17 cellular contexts compared by ENCODE assay signal in genomic region chr11:106161775-106162174, GRCh38.
DNase-seq lines count a peak whose midpoint lies in the region; ATAC-seq and TF ChIP-seq lines count a peak whose summit lies in the region.
"Had no signal": no experiment of that assay in that cellular context is flagged by ENCODE, and none has a peak within 500 bp of the region (broad histone marks: within the 10 kb centered on the region; RNA-seq: fewer than 3 reads in every experiment).

No MANE protein-coding gene starts in this region.

- H4K8ac ChIP-seq in mesenchymal stem cell (ENCODE audit: low read length) = no peak overlapping the region

- H3K36me3 ChIP-seq in Panc1 (ENCODE audit: control insufficient read depth, insufficient read depth, low read length) = no peaks in the 10 kb centered on the region
- H3K36me3 ChIP-seq in mesenchymal stem cell (ENCODE audit: control insufficient read depth in 1 of 2, insufficient read depth in 2 of 2, low read depth in 1 of 2, low read length in 2 of 2) = no peaks in the 10 kb centered on the region
- no peaks in the 10 kb centered on the region for H3K36me3 ChIP-seq in transverse colon
- no peaks in the 10 kb centered on the region for H3K36me3 ChIP-seq in endodermal cell (ENCODE audit: control insufficient read depth, insufficient read depth, low read length)
- H3K36me3 ChIP-seq: SJCRH30 had no signal

- no TSS peak for BruUV-seq in Panc1 (replicated peaks; lab: Mats Ljungman, UMichigan)

- no peak for TF ChIP-seq EP300 in transverse colon (IDR thresholded peaks at IDR 0.05; ENCODE audit: low read depth)

- H2AFZ ChIP-seq in mesenchymal stem cell (ENCODE audit: low read depth, low read length) = no peak overlapping the region

- DNase-seq in Panc1 (ENCODE audit: low read depth, low spot score) (no peak), mesenchymal stem cell (no peak), transverse colon (no peak), DMS153 treated with DMSO at 0.1 percent for 48 hours (lab: John Stamatoyannopoulos, UW; ENCODE audit: unreplicated experiment) (no peak), MV-4-11 (lab: John Stamatoyannopoulos, UW) (no peak), endodermal cell (no peak)
- DNase-seq: CD4-positive, CD25-positive, alpha-beta regulatory T cell; DMS79; KG1; NCI-H1105; NCI-H146; NCI-H2081; NCI-H2171; NCI-H524 treated with DMSO at 0.1 percent for 48 hours; NCI-H82; SJCRH30 had no signal

- no peaks in the 10 kb centered on the region for H3K79me1 ChIP-seq in mesenchymal stem cell (replicated peaks; ENCODE audit: low read length, poor library complexity, severe bottlenecking)

- H3K27me3 ChIP-seq in Panc1 (ENCODE audit: control insufficient read depth, insufficient read depth, low read length) (no peaks in the 10 kb centered on the region), mesenchymal stem cell (ENCODE audit: control insufficient read depth in 1 of 2, insufficient read depth in 1 of 2, low read length in 2 of 2) (no peaks in the 10 kb centered on the region), transverse colon (no peaks in the 10 kb centered on the region), endodermal cell (ENCODE audit: control insufficient read depth, insufficient read depth, low read length, poor library complexity, severe bottlenecking) (no peaks in the 10 kb centered on the region)
- H3K27me3 ChIP-seq: SJCRH30 had no signal

- CTCF ChIA-PET in Panc1 (lab: Charles Lee) = no interaction called here

- H3K27ac ChIP-seq in Panc1 (ENCODE audit: low read length) (peak overlapping the region; percentile 36; the same call in 1 of the 2 replicates), mesenchymal stem cell (ENCODE audit: low read length, poor library complexity, severe bottlenecking) (peak overlapping the region; percentile 52), transverse colon (peak overlapping the region in 3 of 4 donors; percentile 8 to 51 (median 17)), endodermal cell (ENCODE audit: low read depth, low read length) (no peak overlapping the region)
- H3K27ac ChIP-seq: SJCRH30 had no signal

- no peak overlapping the region for H2AK5ac ChIP-seq in mesenchymal stem cell (ENCODE audit: low read length, severe bottlenecking)

- TF ChIP-seq POLR2A in transverse colon (IDR thresholded peaks at IDR 0.05) = no peak

- WGBS in mesenchymal stem cell = 92% methylated on average over 1 of the region's 2 CpGs
- 74 to 75% methylated on average over 2 of the region's 2 CpGs for WGBS in transverse colon (ENCODE audit: low coverage in 1 of 2), 2 donors
- WGBS in endodermal cell (ENCODE audit: insufficient coverage in 1 of 2, insufficient read length in 1 of 2), 2 experiments = 89 to 100% methylated on average over 1 to 2 of the region's 2 CpGs

- H3K27ac Mint-ChIP-seq in endodermal cell = no peak overlapping the region
- H3K27ac Mint-ChIP-seq: CD4-positive, CD25-positive, alpha-beta regulatory T cell had no signal

- H3K14ac ChIP-seq in mesenchymal stem cell (ENCODE audit: low read length in 2 of 2) = no peak overlapping the region

- H3K18ac ChIP-seq in mesenchymal stem cell (ENCODE audit: low read depth in 1 of 2, low read length in 2 of 2) = no peak overlapping the region

- H3K9me3 ChIP-seq in Panc1 (ENCODE audit: control insufficient read depth, insufficient read depth, low read depth, low read length) = peaks cover 21% of the 10 kb centered on the region
- peaks cover 17% of the 10 kb centered on the region for H3K9me3 ChIP-seq in mesenchymal stem cell (ENCODE audit: control insufficient read depth, low read length)
- peaks cover 2 to 6% of the 10 kb centered on the region in 2 donors for H3K9me3 ChIP-seq in transverse colon
- H3K9me3 ChIP-seq in endodermal cell (ENCODE audit: control insufficient read depth, low read length) = peaks cover 39% of the 10 kb centered on the region
- H3K9me3 ChIP-seq: SJCRH30 had no signal

- no peak overlapping the region for H2BK12ac ChIP-seq in mesenchymal stem cell (ENCODE audit: low read length in 2 of 2)

- ATAC-seq in Panc1 (no peak), esophagus mucosa (peak; percentile 52)

- H3K9ac ChIP-seq in mesenchymal stem cell (ENCODE audit: low read length) (no peak overlapping the region), endodermal cell (ENCODE audit: extremely low read depth, low read length, poor library complexity, severe bottlenecking) (no peak overlapping the region)

- no peak overlapping the region for H3K4me2 ChIP-seq in mesenchymal stem cell (ENCODE audit: low read length, poor library complexity, severe bottlenecking)

- H3K4me3 Mint-ChIP-seq in endodermal cell = no peak overlapping the region
- H3K4me3 Mint-ChIP-seq: CD4-positive, CD25-positive, alpha-beta regulatory T cell had no signal

- H2BK120ac ChIP-seq in mesenchymal stem cell (ENCODE audit: low read depth, low read length) = no peak overlapping the region

- in situ Hi-C loops in Panc1 (cut with HindIII; ENCODE audit: low pct_unique_long_range_greater_than_20kb, low sequenced_read_pairs) (no loop called here), transverse colon (cut with MboI; ENCODE audit: low pct_ligation_motif_present in 1 of 4, low pct_unique_long_range_greater_than_20kb in 1 of 4, low sequenced_read_pairs in 3 of 4) (no loop called here)

- POLR2A ChIA-PET in Panc1 (lab: Charles Lee) = no interaction called here

- H3K4me1 Mint-ChIP-seq in endodermal cell = peaks cover 2% of the 10 kb centered on the region
- H3K4me1 Mint-ChIP-seq: CD4-positive, CD25-positive, alpha-beta regulatory T cell had no signal

- H3K9me3 Mint-ChIP-seq in endodermal cell = peaks cover 54% of the 10 kb centered on the region

- no peak overlapping the region for H3K4ac ChIP-seq in mesenchymal stem cell (ENCODE audit: low read depth in 1 of 2, low read length in 2 of 2)

- H2BK5ac ChIP-seq in mesenchymal stem cell (ENCODE audit: low read depth, low read length, poor library complexity, severe bottlenecking) = no peak overlapping the region

- peaks cover 2% of the 10 kb centered on the region for H3K27me3 Mint-ChIP-seq in endodermal cell (ENCODE audit: insufficient read depth)
- H3K27me3 Mint-ChIP-seq: CD4-positive, CD25-positive, alpha-beta regulatory T cell had no signal

- no peak overlapping the region for H4K91ac ChIP-seq in mesenchymal stem cell (ENCODE audit: low read length)

- no peak for TF ChIP-seq CTCF in Panc1 (IDR thresholded peaks at IDR 0.05)
- no peak for TF ChIP-seq CTCF in transverse colon (IDR thresholded peaks at IDR 0.05)
- TF ChIP-seq CTCF in endodermal cell (conservative IDR thresholded peaks at IDR 0.05) = no peak

- no peak overlapping the region for H2BK15ac ChIP-seq in mesenchymal stem cell (ENCODE audit: low read depth, poor library complexity, severe bottlenecking)

- intact Hi-C loops in Panc1 (cut with micrococcal nuclease; ENCODE audit: unreplicated experiment) = no loop called here
- intact Hi-C loops in transverse colon (cut with DNase I; ENCODE audit: low total_unique reads) = no loop called here

- H3K4me1 ChIP-seq in Panc1 (ENCODE audit: control insufficient read depth, insufficient read depth, low read length) (no peaks in the 10 kb centered on the region), mesenchymal stem cell (ENCODE audit: control insufficient read depth, insufficient read depth, low read depth, low read length) (no peaks in the 10 kb centered on the region), transverse colon (peaks cover 0 to 3% (median 0%) of the 10 kb centered on the region in 4 donors), endodermal cell (ENCODE audit: control insufficient read depth, insufficient read depth, low read length) (no peaks in the 10 kb centered on the region)
- H3K4me1 ChIP-seq: SJCRH30 had no signal

- no peaks in the 10 kb centered on the region for H3K36me3 Mint-ChIP-seq in endodermal cell (ENCODE audit: low read depth)
- H3K36me3 Mint-ChIP-seq: CD4-positive, CD25-positive, alpha-beta regulatory T cell had no signal

- H3K4me3 ChIP-seq in Panc1 (ENCODE audit: low read depth in 2 of 2, low read length in 2 of 2) (no peak overlapping the region), mesenchymal stem cell (ENCODE audit: insufficient read depth in 1 of 2, low read depth in 1 of 2, low read length in 2 of 2) (no peak overlapping the region), transverse colon (no peak overlapping the region), endodermal cell (ENCODE audit: low read length) (no peak overlapping the region)
- H3K4me3 ChIP-seq: SJCRH30 had no signal

- no peak overlapping the region for H3K23ac ChIP-seq in mesenchymal stem cell (ENCODE audit: low read length in 2 of 2)
